20 cellular contexts compared by ENCODE assay signal in genomic region chr3:150020527-150020926, GRCh38. TPM values are rescaled to one million over a fixed set of nuclear protein-coding genes. Genes with fewer than 3 reads are reported as not detected.
DNase-seq lines count a peak whose midpoint lies in the region; FAIRE-seq and TF ChIP-seq lines count a peak whose summit lies in the region.
"Had no signal": no experiment of that assay in that cellular context is flagged by ENCODE, and none has a peak within 500 bp of the region (broad histone marks: within the 10 kb centered on the region; RNA-seq: fewer than 3 reads in every experiment).

No MANE protein-coding gene starts in this region.

- TF ChIP-seq RAD21 in SK-N-SH (IDR thresholded peaks at IDR 0.05; ENCODE audit: low read length), result no peak

- H3K4me3 ChIP-seq in SK-N-SH (ENCODE audit: low read depth in 2 of 2, low read length in 1 of 2) (no peak overlapping the region), epithelial cell of esophagus (ENCODE audit: low read length) (no peak overlapping the region), trophoblast cell (ENCODE audit: low read depth, low read length) (no peak overlapping the region), esophagus muscularis mucosa (no peak overlapping the region)
- H3K4me3 ChIP-seq: body of pancreas, mucosa of descending colon, PC-9, transverse colon had no signal

- no peaks in the 10 kb centered on the region for H3K9me2 ChIP-seq in SK-N-SH

- no peak overlapping the region for H3K4me2 ChIP-seq in SK-N-SH
- no peak overlapping the region for H3K4me2 ChIP-seq in trophoblast cell (ENCODE audit: low read length)
- H3K4me2 ChIP-seq: PC-9 had no signal

- peaks cover 5% of the 10 kb centered on the region for H3K79me1 ChIP-seq in trophoblast cell (ENCODE audit: low read length)

- no peak overlapping the region for H3K14ac ChIP-seq in trophoblast cell (ENCODE audit: low read length)

- H4K12ac ChIP-seq in trophoblast cell (ENCODE audit: low read depth, low read length), result no peak overlapping the region

- no peak overlapping the region for H3K4ac ChIP-seq in trophoblast cell (ENCODE audit: low read depth, low read length)

- H3K23ac ChIP-seq in trophoblast cell (ENCODE audit: low read length), result no peak overlapping the region

- no peak overlapping the region for H3K18ac ChIP-seq in trophoblast cell (ENCODE audit: low read length)

- H2AFZ ChIP-seq in SK-N-SH (ENCODE audit: low read depth) (no peak overlapping the region), trophoblast cell (ENCODE audit: insufficient read depth, low read length, poor library complexity) (no peak overlapping the region)
- H2AFZ ChIP-seq: PC-9 had no signal

- H2AK5ac ChIP-seq in trophoblast cell (ENCODE audit: low read length), result no peak overlapping the region

- intact Hi-C loops in esophagus muscularis mucosa (cut with DNase I), result no loop called here

- DNase-seq in H54 (ENCODE audit: insufficient read length, low spot score) (peak; percentile 36), SK-N-SH (no peak), epithelial cell of esophagus (ENCODE audit: low read depth) (peak; percentile 61), trophoblast cell (peak; percentile 65 to 87), NCI-H1436 (lab: John Stamatoyannopoulos, UW) (no peak), NCI-H748 (lab: John Stamatoyannopoulos, UW; ENCODE audit: unreplicated experiment) (no peak), esophagus muscularis mucosa (ENCODE audit: extremely low spot score) (no peak), cerebellar cortex (ENCODE audit: low spot score) (no peak)
- DNase-seq: activated CD4-positive, alpha-beta T cell treated with anti-CD3 and anti-CD28 coated beads, Interleukin-2, amount 50 U/mL, for 1 hour; body of pancreas; mucosa of descending colon; NCI-H2029; NCI-H524 treated with DMSO at 0.1 percent for 48 hours; PC-9; stimulated activated naive CD8-positive, alpha-beta T cell treated with anti-CD3 and anti-CD28 coated beads, Interleukin-15, Interleukin-2, amounts not matched to agents 100 U/mL and 50 U/mL, for 24 hours; transverse colon had no signal

- WGBS in SK-N-SH (ENCODE audit: low lambda C conversion rate), result 41% methylated on average over 1 of the region's 1 CpG
- WGBS in trophoblast cell (ENCODE audit: extremely low coverage, insufficient coverage, insufficient read length), result no CpG with 5 or more reads among the region's 1 CpG
- 95% methylated on average over 1 of the region's 1 CpG for WGBS in esophagus muscularis mucosa

- peak in 1 of 2 experiments; percentile 61; a peak in 1 of 4 replicates for TF ChIP-seq EP300 in SK-N-SH (IDR thresholded peaks at IDR 0.05; ENCODE audit: borderline replicate concordance in 1 of 2, low read depth in 1 of 2, low read length in 1 of 2)
- TF ChIP-seq EP300 in esophagus muscularis mucosa (IDR thresholded peaks at IDR 0.05), result no peak

- H3K36me3 ChIP-seq in SK-N-SH (replicated peaks in 1 of 2; ENCODE audit: control insufficient read depth in 1 of 2, insufficient read depth in 2 of 2, low read length in 1 of 2) (no peaks in the 10 kb centered on the region), trophoblast cell (ENCODE audit: control insufficient read depth in 1 of 2, insufficient read depth in 2 of 2, low read length in 2 of 2) (no peaks in the 10 kb centered on the region), esophagus muscularis mucosa (no peaks in the 10 kb centered on the region)
- H3K36me3 ChIP-seq: neutrophil, transverse colon had no signal

- H3K4me1 ChIP-seq in SK-N-SH (ENCODE audit: control insufficient read depth in 1 of 2, insufficient read depth in 2 of 2, low read depth in 1 of 2, low read length in 1 of 2) (peaks cover 0 to 10% of the 10 kb centered on the region in 2 experiments; a peak in 2 of 4 replicates), trophoblast cell (ENCODE audit: control insufficient read depth in 1 of 2, insufficient read depth in 2 of 2, low read length in 2 of 2) (peaks cover 10 to 12% of the 10 kb centered on the region in 2 experiments), esophagus muscularis mucosa (no peaks in the 10 kb centered on the region)
- H3K4me1 ChIP-seq: body of pancreas, transverse colon had no signal

- no peak for FAIRE-seq in H54 (lab: Jason Lieb, UNC)
- FAIRE-seq: GM19239, TTC549 had no signal

- no peaks in the 10 kb centered on the region for H3K27me3 ChIP-seq in SK-N-SH (ENCODE audit: insufficient read depth)
- no peaks in the 10 kb centered on the region for H3K27me3 ChIP-seq in trophoblast cell (ENCODE audit: insufficient read depth, low read length)
- no peaks in the 10 kb centered on the region for H3K27me3 ChIP-seq in esophagus muscularis mucosa
- H3K27me3 ChIP-seq: body of pancreas, neutrophil, transverse colon had no signal

- no peak overlapping the region for H4K91ac ChIP-seq in trophoblast cell (ENCODE audit: low read depth, low read length)

- peaks cover 8% of the 10 kb centered on the region for H3F3A ChIP-seq in SK-N-SH (replicated peaks; ENCODE audit: insufficient read depth)

- H2BK12ac ChIP-seq in trophoblast cell (ENCODE audit: low read length), result no peak overlapping the region

- H4K20me1 ChIP-seq in SK-N-SH (ENCODE audit: insufficient read depth), result no peaks in the 10 kb centered on the region

- H3K9ac ChIP-seq in SK-N-SH (no peak overlapping the region), trophoblast cell (ENCODE audit: low read length) (no peak overlapping the region)

- TF ChIP-seq POLR2A in H54 (IDR thresholded peaks at IDR 0.05; ENCODE audit: low read depth, low read length) (no peak), esophagus muscularis mucosa (IDR thresholded peaks at IDR 0.05; ENCODE audit: low read depth) (no peak)

- H3K27ac ChIP-seq in SK-N-SH (ENCODE audit: low read depth in 2 of 2, low read length in 1 of 2) (peak overlapping the region in 1 of 2 experiments; percentile 53; a peak in 1 of 4 replicates), trophoblast cell (ENCODE audit: low read depth, low read length) (no peak overlapping the region), esophagus muscularis mucosa (replicated peaks in 1 of 4) (no peak overlapping the region)
- H3K27ac ChIP-seq: body of pancreas, C4-2B, neutrophil, PC-9, transverse colon had no signal

- no peak overlapping the region for H2BK120ac ChIP-seq in trophoblast cell (ENCODE audit: insufficient read depth, low read length, poor library complexity)

- H3K9me3 ChIP-seq in SK-N-SH (no peaks in the 10 kb centered on the region), trophoblast cell (ENCODE audit: insufficient read depth, low read depth, low read length) (peaks cover 1% of the 10 kb centered on the region), esophagus muscularis mucosa (peaks cover 0 to 6% (median 2%) of the 10 kb centered on the region in 4 donors)
- H3K9me3 ChIP-seq: body of pancreas, mucosa of descending colon, neutrophil had no signal

- POLR2A ChIA-PET in SK-N-SH (lab: Yijun Ruan, JAX), result no interaction called here

- H2BK5ac ChIP-seq in trophoblast cell (ENCODE audit: low read depth, low read length, poor library complexity), result no peak overlapping the region

- no peaks in the 10 kb centered on the region for H3K79me2 ChIP-seq in SK-N-SH (ENCODE audit: insufficient read depth)
- peaks cover 2% of the 10 kb centered on the region for H3K79me2 ChIP-seq in trophoblast cell (ENCODE audit: control insufficient read depth, insufficient read depth, low read length, poor library complexity)

- CTCF ChIA-PET in SK-N-SH (lab: Yijun Ruan, JAX), result no interaction called here

- TF ChIP-seq CTCF in SK-N-SH (IDR thresholded peaks at IDR 0.05) (no peak), epithelial cell of esophagus (IDR thresholded peaks at IDR 0.05; ENCODE audit: insufficient read depth, low read depth, low read length, missing control alignments) (no peak), esophagus muscularis mucosa (IDR thresholded peaks at IDR 0.05) (no peak)

- H4K8ac ChIP-seq in trophoblast cell (ENCODE audit: low read depth, low read length), result no peak overlapping the region

TF ChIP-seq in SK-N-SH, 30 proteins besides CTCF, POLR2A, EP300 and RAD21:
- TF ChIP-seq ELF1 (IDR thresholded peaks at IDR 0.05) (no peak), RXRA (IDR thresholded peaks at IDR 0.05; ENCODE audit: borderline replicate concordance, low read depth) (peak; percentile 28; the same call in 1 of the 2 replicates), TEAD4 (IDR thresholded peaks at IDR 0.05; ENCODE audit: borderline replicate concordance, insufficient read depth) (peak; percentile 72; the same call in 1 of the 2 replicates), TCF12 (IDR thresholded peaks at IDR 0.05) (peak; percentile 68), PBX3 (IDR thresholded peaks at IDR 0.05) (peak; percentile 67), JUND (IDR thresholded peaks at IDR 0.05) (peak; percentile 80), YY1 (IDR thresholded peaks at IDR 0.05; ENCODE audit: low read depth) (no peak), FOSL2 (IDR thresholded peaks at IDR 0.05; ENCODE audit: borderline replicate concordance, low read depth) (peak; percentile 85), NFIC (IDR thresholded peaks at IDR 0.05; ENCODE audit: borderline replicate concordance) (0 out of 2 replicates have a peak, but pooled peaks have one; percentile 7), MAX (IDR thresholded peaks at IDR 0.05; ENCODE audit: low read depth) (0 out of 2 replicates have a peak, but pooled peaks have one; percentile 49)

RNA-seq across cellular contexts. Expression of gene PFN2, which starts 49.8 kb away (rescaled TPM):
- polyA plus RNA-seq in SK-N-SH (2012; rRNA removed), result 594 and 851 TPM in 2 replicates
- polyA plus RNA-seq in SK-N-SH (2012; cell fraction: cytosol; rRNA removed), result 877 and 880 TPM in 2 replicates
- polyA plus RNA-seq in SK-N-SH (2012; cell fraction: nucleus; rRNA removed), result 163 and 392 TPM in 2 replicates
- polyA plus RNA-seq in trophoblast cell (2013), result 257 and 265 TPM in 2 replicates
- total RNA-seq in esophagus muscularis mucosa, result 10 to 100 TPM; 46.4 to 56.1 (median 50.1) TPM

Comparison
In these comparisons a context has a peak if more than half of its experiments do, and no peak if none do; other contexts are left out.
1. DNase-seq: peak in H54 (single experiment), epithelial cell of esophagus (single experiment) and trophoblast cell (2 of 2); none in SK-N-SH (single experiment), NCI-H1436 (single experiment), NCI-H748 (single experiment), esophagus muscularis mucosa (single experiment) and cerebellar cortex (single experiment).